ENCODE assay signal across 8 cellular contexts in the genomic region with DNA sequence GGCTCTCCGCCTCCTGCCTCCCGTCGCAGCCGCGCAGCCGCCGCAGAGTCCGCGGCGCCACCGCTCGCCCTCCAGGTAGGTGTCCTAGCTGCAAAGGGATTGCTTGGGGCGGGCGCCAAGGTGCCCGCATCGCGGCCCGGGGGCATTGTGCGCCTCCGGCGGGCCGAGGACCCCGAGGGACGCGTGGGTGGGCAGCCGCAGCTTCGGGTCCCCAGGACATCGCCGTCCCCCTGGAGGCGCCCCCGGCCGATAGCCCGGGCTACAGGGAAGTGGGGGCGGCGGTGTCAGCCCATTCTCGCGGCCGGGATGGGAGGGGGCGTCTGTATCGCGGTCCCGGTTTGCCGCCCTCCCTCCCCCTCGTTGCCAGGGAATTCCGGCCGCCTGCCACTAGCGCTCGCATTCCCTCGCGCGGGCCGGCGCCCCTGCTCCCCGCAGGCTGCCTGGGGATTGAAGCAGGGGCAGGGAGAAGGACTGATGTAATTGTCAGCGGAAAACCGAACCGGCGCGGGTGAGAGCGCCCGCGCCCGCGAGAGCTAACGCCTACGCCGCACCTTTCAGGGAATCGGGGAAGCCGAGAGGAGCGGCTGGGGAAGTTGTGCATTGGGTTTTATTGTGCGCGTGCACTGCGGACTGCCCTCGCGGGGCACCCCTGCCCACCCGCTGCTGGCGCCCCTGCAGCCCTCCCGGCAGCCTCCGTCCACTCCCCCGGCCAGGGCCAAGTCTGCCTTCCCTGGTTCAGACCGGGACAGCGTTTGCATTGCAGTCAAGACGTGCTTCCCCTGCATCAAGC. TPM values are rescaled to one million over a fixed set of nuclear protein-coding genes. Genes with fewer than 3 reads are reported as not detected.
DNase-seq lines count a peak whose midpoint lies in the region; TF ChIP-seq lines count a peak whose summit lies in the region.

No MANE protein-coding gene starts in this region.

- under 1% methylated on average over 83 of the region's 83 CpGs for WGBS in urinary bladder

- H3K27me3 ChIP-seq in HAP-1 (ENCODE audit: low read depth) (no peaks in the 10 kb centered on the region), fibroblast of lung (ENCODE audit: control insufficient read depth, insufficient read depth, low read length) (peaks cover 7% of the 10 kb centered on the region), muscle layer of duodenum (ENCODE audit: low read depth, low read length) (no peaks in the 10 kb centered on the region)

- peak overlapping the region; percentile 89 for H3K4me2 ChIP-seq in fibroblast of lung (ENCODE audit: extremely low read depth, insufficient read depth, low read length)

- no peaks in the 10 kb centered on the region for H3K36me3 ChIP-seq in HAP-1 (replicated peaks)
- no peaks in the 10 kb centered on the region for H3K36me3 ChIP-seq in fibroblast of lung (ENCODE audit: control insufficient read depth, insufficient read depth, low read length)
- no peaks in the 10 kb centered on the region for H3K36me3 ChIP-seq in muscle layer of duodenum (ENCODE audit: control insufficient read depth in 1 of 2, insufficient read depth in 2 of 2, low read length in 2 of 2)
- H3K36me3 ChIP-seq in urinary bladder (ENCODE audit: insufficient read depth), result no peaks in the 10 kb centered on the region

- no peaks in the 10 kb centered on the region for H3K9me3 ChIP-seq in HAP-1
- H3K9me3 ChIP-seq in fibroblast of lung (ENCODE audit: control insufficient read depth, insufficient read depth, low read depth, low read length), result no peaks in the 10 kb centered on the region
- H3K9me3 ChIP-seq in muscle layer of duodenum (ENCODE audit: control insufficient read depth in 1 of 2, low read length in 2 of 2), result no peaks in the 10 kb centered on the region

- in situ Hi-C loops in HAP-1 (cut with MboI; ENCODE audit: low sequenced_read_pairs), result no loop called here

- no peaks in the 10 kb centered on the region for H4K20me1 ChIP-seq in fibroblast of lung (ENCODE audit: control insufficient read depth, extremely low read depth, insufficient read depth, low read length)

- DNase-seq in EL (peak; percentile 74), HAP-1 (ENCODE audit: low spot score in 2 of 2) (peak in 1 of 2 experiments; percentile 62), NCI-H146 (lab: John Stamatoyannopoulos, UW) (peak; percentile 65), fibroblast of lung (ENCODE audit: low read depth in 2 of 2) (peak; percentile 49 to 70), SIG-M5 treated with dmso at 0.1 percent for 504 hours (lab: John Stamatoyannopoulos, UW; ENCODE audit: unreplicated experiment) (no peak)
- peak; percentile 15 for DNase-seq in activated CD8-positive, alpha-beta memory T cell treated with anti-CD3 and anti-CD28 coated beads, Interleukin-2, amount 50 U/mL, for 4 hours

- H3K9ac ChIP-seq in fibroblast of lung (ENCODE audit: insufficient read depth, low read length), result peak overlapping the region; percentile 62

- no peaks in the 10 kb centered on the region for H3K79me2 ChIP-seq in fibroblast of lung (ENCODE audit: control insufficient read depth, insufficient read depth, low read length)

- no peak for TF ChIP-seq CTCF in fibroblast of lung (conservative IDR thresholded peaks at IDR 0.05 in 1 of 2, IDR thresholded peaks at IDR 0.05 in 1 of 2; ENCODE audit: low read depth in 1 of 2, low read length in 2 of 2)

- peaks cover 23% of the 10 kb centered on the region for H3K4me1 ChIP-seq in HAP-1
- H3K4me1 ChIP-seq in fibroblast of lung (ENCODE audit: control insufficient read depth, extremely low read depth, insufficient read depth, low read length), result no peaks in the 10 kb centered on the region
- H3K4me1 ChIP-seq in muscle layer of duodenum (ENCODE audit: control insufficient read depth in 1 of 2, insufficient read depth in 2 of 2, low read length in 2 of 2), result peaks cover 0 to 8% of the 10 kb centered on the region in 2 donors
- no peaks in the 10 kb centered on the region for H3K4me1 ChIP-seq in urinary bladder (ENCODE audit: insufficient read depth)

- no peak overlapping the region for H3K27ac ChIP-seq in fibroblast of lung (ENCODE audit: insufficient read depth, low read length)
- no peak overlapping the region for H3K27ac ChIP-seq in muscle layer of duodenum (ENCODE audit: low read length)
- no peak overlapping the region for H3K27ac ChIP-seq in urinary bladder (ENCODE audit: low read depth)

- H2AFZ ChIP-seq in fibroblast of lung (ENCODE audit: low read length), result peak overlapping the region; percentile 92

- peak overlapping the region; percentile 86 for H3K4me3 ChIP-seq in HAP-1
- H3K4me3 ChIP-seq in fibroblast of lung (replicated peaks in 1 of 4; ENCODE audit: control extremely low read depth in 1 of 4, insufficient read depth in 1 of 4, low read depth in 3 of 4, low read length in 4 of 4), result peak overlapping the region; percentile 64 to 83 (median 76)
- peak overlapping the region; percentile 75 to 88 for H3K4me3 ChIP-seq in muscle layer of duodenum (ENCODE audit: low read depth in 1 of 2, low read length in 2 of 2)
- peak overlapping the region; percentile 93 for H3K4me3 ChIP-seq in urinary bladder (ENCODE audit: low read depth, low read length)

RNA-seq across cellular contexts. Expression of a gene that starts 0.5 kb away (rescaled TPM):
- total RNA-seq in fibroblast of lung (2.1 and 5.3 TPM in 2 replicates), urinary bladder (1.9 TPM)
- polyA plus RNA-seq in fibroblast of lung (1.0 and 3.5 TPM in 2 replicates), urinary bladder (1.4 TPM)
- polyA plus RNA-seq in fibroblast of lung (2012), result 0.71 and 2.3 TPM in 2 replicates
- 0.41 and 1.6 TPM in 2 replicates for polyA minus RNA-seq in fibroblast of lung (ENCODE audit: low replicate concordance)
